In genomic region chr13:106417467-106418110, GRCh38 we compare ENCODE assay signal across 23 cellular contexts.
DNase-seq lines count a peak whose midpoint lies in the region; ATAC-seq and TF ChIP-seq lines count a peak whose summit lies in the region.
"Had no signal": no experiment of that assay in that cellular context is flagged by ENCODE, and none has a peak within 500 bp of the region (broad histone marks: within the 10 kb centered on the region; RNA-seq: fewer than 3 reads in every experiment).

No MANE protein-coding gene starts in this region.

- TF ChIP-seq CTCF in gastrocnemius medialis (IDR thresholded peaks at IDR 0.05 in 4 of 5, conservative IDR thresholded peaks at IDR 0.05 in 1 of 5) = no peak
- TF ChIP-seq CTCF in esophagus squamous epithelium (IDR thresholded peaks at IDR 0.05) = no peak

- no peaks in the 10 kb centered on the region for H3K27me3 ChIP-seq in duodenal mucosa (ENCODE audit: control insufficient read depth in 1 of 2, insufficient read depth in 2 of 2, low read length in 2 of 2)
- H3K27me3 ChIP-seq in gastrocnemius medialis = peaks cover 0 to 4% (median 0%) of the 10 kb centered on the region in 3 donors
- peaks cover 0 to 3% (median 0%) of the 10 kb centered on the region in 4 donors for H3K27me3 ChIP-seq in esophagus squamous epithelium
- H3K27me3 ChIP-seq in HAP-1 (ENCODE audit: low read depth) = peaks cover 7% of the 10 kb centered on the region
- H3K27me3 ChIP-seq: BE2C, esophagus muscularis mucosa had no signal

- TF ChIP-seq POLR2A in gastrocnemius medialis (IDR thresholded peaks at IDR 0.05) (no peak), esophagus squamous epithelium (IDR thresholded peaks at IDR 0.05) (no peak)

- H3K36me3 ChIP-seq in ES-I3 (ENCODE audit: insufficient read depth, low read length) = no peaks in the 10 kb centered on the region
- no peaks in the 10 kb centered on the region for H3K36me3 ChIP-seq in duodenal mucosa (ENCODE audit: control insufficient read depth in 1 of 2, insufficient read depth in 2 of 2, low read length in 2 of 2)
- no peaks in the 10 kb centered on the region for H3K36me3 ChIP-seq in gastrocnemius medialis
- no peaks in the 10 kb centered on the region for H3K36me3 ChIP-seq in esophagus squamous epithelium
- no peaks in the 10 kb centered on the region for H3K36me3 ChIP-seq in HAP-1 (replicated peaks)
- H3K36me3 ChIP-seq: BE2C, esophagus muscularis mucosa, heart right ventricle, SJSA1, thoracic aorta had no signal

- WGBS in esophagus squamous epithelium, 2 donors = 72 to 73% methylated on average over 14 to 16 of the region's 16 CpGs

- H3K27ac ChIP-seq in duodenal mucosa (ENCODE audit: low read depth, low read length) = no peak overlapping the region
- no peak overlapping the region for H3K27ac ChIP-seq in gastrocnemius medialis
- no peak overlapping the region for H3K27ac ChIP-seq in esophagus squamous epithelium
- H3K27ac ChIP-seq: esophagus muscularis mucosa, heart right ventricle, SJSA1, thoracic aorta had no signal

- H3K9ac ChIP-seq in ES-I3 (ENCODE audit: low read depth, low read length) = peak overlapping the region; percentile 26; the same call in 1 of the 2 replicates
- no peak overlapping the region for H3K9ac ChIP-seq in duodenal mucosa (ENCODE audit: low read depth in 1 of 2, low read length in 2 of 2)

- DNase-seq in HT-29 (ENCODE audit: low spot score) (peak; percentile 23), gastrocnemius medialis (no peak), esophagus squamous epithelium (lab: John Stamatoyannopoulos, UW) (no peak), HAP-1 (ENCODE audit: low spot score in 2 of 2) (no peak), SW480 (ENCODE audit: low spot score) (no peak)
- DNase-seq: activated effector memory CD4-positive, alpha-beta T cell treated with Interleukin-2 at 50 U/mL for 16 hours; amniotic stem cell; BE2C; effector CD8-positive, alpha-beta T cell; heart right ventricle; naive thymus-derived CD4-positive, alpha-beta T cell; NCI-H1092; NCI-H524 treated with DMSO at 0.1 percent for 48 hours; posterior cingulate gyrus; stimulated activated CD8-positive, alpha-beta memory T cell treated with anti-CD3 and anti-CD28 coated beads, Interleukin-4, amount 100 ng/mL, for 48 hours had no signal

- H3K9me3 ChIP-seq in ES-I3 (ENCODE audit: control insufficient read depth, insufficient read depth, low read length) (no peaks in the 10 kb centered on the region; the same call in 1 of the 2 replicates), duodenal mucosa (ENCODE audit: control insufficient read depth in 1 of 2, low read length in 2 of 2) (no peaks in the 10 kb centered on the region), gastrocnemius medialis (no peaks in the 10 kb centered on the region), esophagus squamous epithelium (no peaks in the 10 kb centered on the region), HAP-1 (no peaks in the 10 kb centered on the region)
- H3K9me3 ChIP-seq: BE2C, esophagus muscularis mucosa, heart right ventricle, SJSA1, thoracic aorta had no signal

- in situ Hi-C loops in gastrocnemius medialis (cut with MboI; ENCODE audit: low sequenced_read_pairs in 4 of 4) = no loop called here
- in situ Hi-C loops in HAP-1 (cut with MboI; ENCODE audit: low sequenced_read_pairs) = no loop called here

- ATAC-seq in gastrocnemius medialis (no peak), HG03457 (IDR thresholded peaks at IDR 0.05; ENCODE audit: unreplicated experiment) (no peak)
- ATAC-seq: heart right ventricle; naive thymus-derived CD4-positive, alpha-beta T cell had no signal

- H3K4me3 ChIP-seq in duodenal mucosa (ENCODE audit: low read depth in 1 of 2, low read length in 2 of 2) (peak overlapping the region; percentile 44 to 59), gastrocnemius medialis (peak overlapping the region in 3 of 4 donors; percentile 4 to 27 (median 26)), esophagus squamous epithelium (no peak overlapping the region), HAP-1 (no peak overlapping the region)
- H3K4me3 ChIP-seq: esophagus muscularis mucosa, heart right ventricle, K562, lung, SJSA1, thoracic aorta had no signal

- H3K4me1 ChIP-seq in ES-I3 (ENCODE audit: insufficient read depth, low read length) = peaks cover 11% of the 10 kb centered on the region
- H3K4me1 ChIP-seq in duodenal mucosa (ENCODE audit: control insufficient read depth in 1 of 2, insufficient read depth in 2 of 2, low read length in 2 of 2) = no peaks in the 10 kb centered on the region
- H3K4me1 ChIP-seq in gastrocnemius medialis = peaks cover 0 to 8% of the 10 kb centered on the region in 2 donors
- H3K4me1 ChIP-seq in esophagus squamous epithelium = no peaks in the 10 kb centered on the region
- no peaks in the 10 kb centered on the region for H3K4me1 ChIP-seq in HAP-1
- H3K4me1 ChIP-seq: heart right ventricle, SJSA1 had no signal

- intact Hi-C loops in gastrocnemius medialis (cut with DNase I; ENCODE audit: low total_unique reads) (no loop called here), esophagus squamous epithelium (cut with DNase I) (no loop called here)

Comparison
In these comparisons a context has a peak if more than half of its experiments do, and no peak if none do; other contexts are left out.
1. H3K4me3 ChIP-seq: peak in duodenal mucosa (2 of 2) and gastrocnemius medialis (3 of 4); none in esophagus squamous epithelium (0 of 4) and HAP-1 (single experiment).